Comparison of ENCODE assay signal across 30 cellular contexts in genomic region chr2:709138-709779, GRCh38. TPM values are rescaled to one million over a fixed set of nuclear protein-coding genes. Genes with fewer than 3 reads are reported as not detected.
DNase-seq lines count a peak whose midpoint lies in the region; ATAC-seq and TF ChIP-seq lines count a peak whose summit lies in the region.
"Had no signal": no experiment of that assay in that cellular context is flagged by ENCODE, and none has a peak within 500 bp of the region (broad histone marks: within the 10 kb centered on the region; RNA-seq: fewer than 3 reads in every experiment).

No MANE protein-coding gene starts in this region.

- TF ChIP-seq POLR2A in gastrocnemius medialis (IDR thresholded peaks at IDR 0.05) = no peak

- H3K4me3 Mint-ChIP-seq in brain = peak overlapping the region in 2 of 5 experiments; percentile 1 to 49
- H3K4me3 Mint-ChIP-seq: activated CD4-positive, alpha-beta memory T cell treated with anti-CD3 and anti-CD28 coated beads, Interleukin-2, amount 10 ng/mL, durations not matched to agents 7 days and 5 days; activated naive CD4-positive, alpha-beta T cell treated with anti-CD3 and anti-CD28 coated beads, Interleukin-2, amount 10 ng/mL, durations not matched to agents 7 days and 5 days; activated T-helper 1 cell treated with anti-CD3 and anti-CD28 coated beads, Interleukin-12 subunit alpha, Interleukin-12 subunit beta, Interleukin-2, Interleukin-4 antibody, amounts not matched to agents 30 ng/mL and 10 ng/mL and 1 ng/mL, durations not matched to agents 14 hours and 24 hours and 36 hours; HFFc6; IgD-negative memory B cell; memory B cell; T-helper 2 cell treated with Interferon-gamma antibody and Interleukin-4, amounts not matched to agents 5 μg/mL and 100 μg/mL, for 36 hours; type B pancreatic cell had no signal

- H3K18ac ChIP-seq in mesendoderm (ENCODE audit: low read length) = no peak overlapping the region

- no peaks in the 10 kb centered on the region for H3K79me2 ChIP-seq in mesendoderm (ENCODE audit: control insufficient read depth, insufficient read depth, low read length)

- no peak overlapping the region for H3K4me3 ChIP-seq in H7 (ENCODE audit: insufficient read depth, low read depth, low read length)
- no peak overlapping the region for H3K4me3 ChIP-seq in mesendoderm (ENCODE audit: low read length)
- peak overlapping the region; percentile 54 for H3K4me3 ChIP-seq in thoracic aorta
- no peak overlapping the region for H3K4me3 ChIP-seq in gastrocnemius medialis
- H3K4me3 ChIP-seq: adrenal gland, body of pancreas had no signal

- no peak overlapping the region for H3K4ac ChIP-seq in mesendoderm (ENCODE audit: low read depth, low read length)

- intact Hi-C loops in gastrocnemius medialis (cut with DNase I; ENCODE audit: low total_unique reads) = no loop called here

- H2AK5ac ChIP-seq in mesendoderm (ENCODE audit: low read length) = no peak overlapping the region

- no peak overlapping the region for H4K5ac ChIP-seq in mesendoderm (ENCODE audit: low read length)

- H3K4me1 Mint-ChIP-seq in brain = peaks cover 22% of the 10 kb centered on the region
- H3K4me1 Mint-ChIP-seq: activated naive CD4-positive, alpha-beta T cell treated with anti-CD3 and anti-CD28 coated beads, Interleukin-2, amount 10 ng/mL, durations not matched to agents 7 days and 5 days had no signal

- H3K9me3 Mint-ChIP-seq in brain = peaks cover 0 to 32% (median 2%) of the 10 kb centered on the region in 5 experiments
- H3K9me3 Mint-ChIP-seq: activated CD4-positive, alpha-beta memory T cell treated with anti-CD3 and anti-CD28 coated beads, Interleukin-2, amount 10 ng/mL, durations not matched to agents 7 days and 5 days; activated naive CD4-positive, alpha-beta T cell treated with anti-CD3 and anti-CD28 coated beads, Interleukin-2, amount 10 ng/mL, durations not matched to agents 7 days and 5 days; activated T-helper 1 cell treated with anti-CD3 and anti-CD28 coated beads, Interleukin-12 subunit alpha, Interleukin-12 subunit beta, Interleukin-2, Interleukin-4 antibody, amounts not matched to agents 30 ng/mL and 10 ng/mL and 1 ng/mL, durations not matched to agents 14 hours and 24 hours and 36 hours; HFFc6; memory B cell; T-helper 2 cell treated with Interferon-gamma antibody and Interleukin-4, amounts not matched to agents 5 μg/mL and 100 μg/mL, for 36 hours; type B pancreatic cell had no signal

- H4K8ac ChIP-seq in mesendoderm (ENCODE audit: low read depth, low read length) = no peak overlapping the region

- in situ Hi-C loops in gastrocnemius medialis (cut with MboI; ENCODE audit: low sequenced_read_pairs in 4 of 4) = loop anchor here in 1 of 4 donors (25.0 kb wide), 1 partner anchor 828 kb away; no protein-coding TSS in a partner anchor

- no peaks in the 10 kb centered on the region for H3K79me1 ChIP-seq in mesendoderm (ENCODE audit: low read length)

- H3K4me2 ChIP-seq in mesendoderm (ENCODE audit: low read length) = no peak overlapping the region

- ATAC-seq in thoracic aorta (ENCODE audit: insufficient number of reproducible peaks, low FRiP score, low read depth) = no peak
- ATAC-seq in HG03159 (IDR thresholded peaks at IDR 0.05; ENCODE audit: unreplicated experiment) = no peak
- ATAC-seq in gastrocnemius medialis = no peak
- ATAC-seq: body of pancreas, left lobe of liver had no signal

- H3K23ac ChIP-seq in mesendoderm (ENCODE audit: low read length) = no peak overlapping the region

- H3K9me3 ChIP-seq in thoracic aorta (no peaks in the 10 kb centered on the region), gastrocnemius medialis (no peaks in the 10 kb centered on the region)
- H3K9me3 ChIP-seq: adrenal gland, body of pancreas, Caco-2, neutrophil had no signal

- H3K36me3 Mint-ChIP-seq in brain = no peaks in the 10 kb centered on the region
- H3K36me3 Mint-ChIP-seq: activated naive CD4-positive, alpha-beta T cell treated with anti-CD3 and anti-CD28 coated beads, Interleukin-2, amount 10 ng/mL, durations not matched to agents 7 days and 5 days; IgD-negative memory B cell; memory B cell; type B pancreatic cell had no signal

- no peak overlapping the region for H3K56ac ChIP-seq in mesendoderm (ENCODE audit: low read length)

- no peak overlapping the region for H3K9ac ChIP-seq in mesendoderm (ENCODE audit: low read length)

- no CpG with 5 or more reads among the region's 23 CpGs for WGBS in mesendoderm (ENCODE audit: extremely low coverage, insufficient coverage, low lambda C conversion rate)

- no peaks in the 10 kb centered on the region; the same call in 1 of the 2 replicates for H3K27me3 ChIP-seq in H7 (ENCODE audit: control insufficient read depth, insufficient read depth, low read length)
- H3K27me3 ChIP-seq in mesendoderm (ENCODE audit: insufficient read depth, low read length, poor library complexity) = no peaks in the 10 kb centered on the region
- no peaks in the 10 kb centered on the region for H3K27me3 ChIP-seq in thoracic aorta (replicated peaks; ENCODE audit: insufficient read depth)
- peaks cover 0 to 16% (median 8%) of the 10 kb centered on the region in 3 donors for H3K27me3 ChIP-seq in gastrocnemius medialis
- H3K27me3 ChIP-seq: adrenal gland, body of pancreas had no signal

- H3K27ac ChIP-seq in mesendoderm (ENCODE audit: low read depth, low read length) = no peak overlapping the region
- H3K27ac ChIP-seq in thoracic aorta = no peak overlapping the region
- no peak overlapping the region for H3K27ac ChIP-seq in gastrocnemius medialis
- H3K27ac ChIP-seq: adrenal gland, body of pancreas, C4-2B, neutrophil had no signal

- H3K27me3 Mint-ChIP-seq in brain = peaks cover 9% of the 10 kb centered on the region

- H3K36me3 ChIP-seq in H7 (replicated peaks; ENCODE audit: control insufficient read depth, insufficient read depth, low read length) = no peaks in the 10 kb centered on the region
- H3K36me3 ChIP-seq in mesendoderm (ENCODE audit: control insufficient read depth, insufficient read depth, low read length) = no peaks in the 10 kb centered on the region
- no peaks in the 10 kb centered on the region for H3K36me3 ChIP-seq in thoracic aorta
- no peaks in the 10 kb centered on the region for H3K36me3 ChIP-seq in gastrocnemius medialis
- H3K36me3 ChIP-seq: adrenal gland, neutrophil had no signal

- no peak overlapping the region for H2BK120ac ChIP-seq in mesendoderm (ENCODE audit: low read depth, low read length)

- TF ChIP-seq CTCF in brain (conservative IDR thresholded peaks at IDR 0.05) (no peak), thoracic aorta (IDR thresholded peaks at IDR 0.05) (no peak), gastrocnemius medialis (IDR thresholded peaks at IDR 0.05 in 4 of 5, conservative IDR thresholded peaks at IDR 0.05 in 1 of 5) (no peak)

- H2BK5ac ChIP-seq in mesendoderm (ENCODE audit: low read length) = no peak overlapping the region

- no peak overlapping the region for H2BK15ac ChIP-seq in mesendoderm (replicated peaks; ENCODE audit: low read depth)

- DNase-seq in H7 (peak; percentile 65), mesendoderm (peak; percentile 11), thoracic aorta (ENCODE audit: low spot score) (no peak), GM03348 (ENCODE audit: low spot score) (no peak), NCI-H2227 (lab: John Stamatoyannopoulos, UW; ENCODE audit: unreplicated experiment) (no peak), gastrocnemius medialis (no peak)
- DNase-seq: activated CD4-positive, alpha-beta memory T cell treated with anti-CD3 and anti-CD28 coated beads, Interleukin-2, amount 10 ng/mL, durations not matched to agents 7 days and 5 days; activated CD8-positive, alpha-beta memory T cell treated with anti-CD3 and anti-CD28 coated beads, Interleukin-2, amount 50 U/mL, for 4 hours; activated naive CD4-positive, alpha-beta T cell treated with anti-CD3 and anti-CD28 coated beads, Interleukin-2, amount 10 ng/mL, durations not matched to agents 7 days and 5 days; adrenal gland; body of pancreas; Caco-2; DMS79; GDM1; HFFc6; NCI-H1092; NCI-H187; NCI-H526 treated with DMSO at 0.1 percent for 48 hours; SIG-M5; stimulated activated CD4-positive, alpha-beta T cell treated with anti-CD3 and anti-CD28 coated beads, Interleukin-4, amount 100 ng/mL, for 1 hour had no signal

- H3K4me1 ChIP-seq in mesendoderm (ENCODE audit: control insufficient read depth, low read depth, low read length) (no peaks in the 10 kb centered on the region), thoracic aorta (ENCODE audit: control insufficient read depth in 1 of 2, low read depth in 2 of 2) (peaks cover 0 to 8% of the 10 kb centered on the region in 2 donors), gastrocnemius medialis (no peaks in the 10 kb centered on the region)
- H3K4me1 ChIP-seq: adrenal gland, body of pancreas, Caco-2 had no signal

- peak overlapping the region in 4 of 5 experiments; percentile 0 to 69 (median 28) for H3K27ac Mint-ChIP-seq in brain
- H3K27ac Mint-ChIP-seq: activated CD4-positive, alpha-beta memory T cell treated with anti-CD3 and anti-CD28 coated beads, Interleukin-2, amount 10 ng/mL, durations not matched to agents 7 days and 5 days; activated naive CD4-positive, alpha-beta T cell treated with anti-CD3 and anti-CD28 coated beads, Interleukin-2, amount 10 ng/mL, durations not matched to agents 7 days and 5 days; activated T-helper 1 cell treated with anti-CD3 and anti-CD28 coated beads, Interleukin-12 subunit alpha, Interleukin-12 subunit beta, Interleukin-2, Interleukin-4 antibody, amounts not matched to agents 30 ng/mL and 10 ng/mL and 1 ng/mL, durations not matched to agents 14 hours and 24 hours and 36 hours; HFFc6; IgD-negative memory B cell; memory B cell; T-helper 2 cell treated with Interferon-gamma antibody and Interleukin-4, amounts not matched to agents 5 μg/mL and 100 μg/mL, for 36 hours; type B pancreatic cell had no signal

RNA-seq across cellular contexts. Expression of gene TMEM18, which starts 32.1 kb away (rescaled TPM):
- 18.8 and 23.9 TPM in 2 replicates for total RNA-seq in H7 (2014; rRNA removed; shearing (Covaris generic))
- 30.6 TPM for polyA plus RNA-seq in brain (ENCODE audit: insufficient read depth, low read depth, low replicate concordance)
- polyA plus RNA-seq in mesendoderm (2013, experiment 1 of 2) = 29.1 TPM
- polyA plus RNA-seq in mesendoderm (2013, experiment 2 of 2) = 29.8 TPM
- total RNA-seq in thoracic aorta = 10 to 100 TPM in 1 of 2 donors, 1 to 10 TPM in 1; 3.1 to 14.8 TPM
- total RNA-seq in gastrocnemius medialis = 10 to 100 TPM in 3 of 4 donors, 1 to 10 TPM in 1; 9.0 to 26.1 (median 12.3) TPM

Comparison
In these comparisons a context has a peak if more than half of its experiments do, and no peak if none do; other contexts are left out.
1. DNase-seq: peak in H7 (single experiment) and mesendoderm (single experiment); none in thoracic aorta (single experiment), GM03348 (single experiment), NCI-H2227 (single experiment) and gastrocnemius medialis (0 of 2).